In the genomic region with DNA sequence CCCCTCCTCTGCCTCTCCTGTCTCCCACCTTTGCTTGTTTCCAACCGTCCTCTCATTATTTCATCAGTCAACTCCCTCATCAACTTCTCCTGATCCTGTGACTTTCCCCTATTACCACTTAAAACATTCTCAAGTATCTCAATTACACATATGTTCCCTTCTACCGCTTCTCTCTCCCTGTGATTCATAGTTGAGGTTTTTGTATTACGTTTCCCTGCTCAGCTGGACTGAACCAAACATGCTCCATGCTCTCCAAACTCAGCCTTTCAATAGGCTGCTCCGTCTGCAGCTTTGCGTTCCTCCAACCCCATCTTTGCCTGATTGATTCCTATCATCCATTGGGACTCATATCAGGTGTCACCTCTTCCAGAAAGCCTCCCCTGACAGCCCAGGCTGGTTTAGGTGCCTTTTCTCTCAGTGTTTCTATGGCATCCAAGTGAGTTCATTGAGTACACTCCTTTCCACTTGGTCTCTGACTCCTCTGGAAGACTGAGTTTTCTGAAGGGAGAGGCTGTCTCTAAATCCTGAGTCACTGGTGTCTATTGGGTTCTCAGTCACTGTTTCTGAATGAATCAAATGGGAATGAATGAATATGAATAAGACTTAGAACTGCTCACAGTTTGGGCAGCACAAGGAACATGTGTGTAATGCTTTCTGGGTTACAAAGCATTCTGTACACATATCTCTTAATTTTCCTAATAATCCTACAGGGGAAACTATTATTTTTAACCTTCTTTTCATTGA, we compare ENCODE assay signal across 14 cellular contexts. TPM values are rescaled to one million over a fixed set of nuclear protein-coding genes. Genes with fewer than 3 reads are reported as not detected.
DNase-seq lines count a peak whose midpoint lies in the region; ATAC-seq, FAIRE-seq and TF ChIP-seq lines count a peak whose summit lies in the region.
"Had no signal": no experiment of that assay in that cellular context is flagged by ENCODE, and none has a peak within 500 bp of the region (broad histone marks: within the 10 kb centered on the region; RNA-seq: fewer than 3 reads in every experiment).

No MANE protein-coding gene starts in this region.

- H3K27ac Mint-ChIP-seq in astrocyte (ENCODE audit: unreplicated experiment), result no peak overlapping the region

- no peaks in the 10 kb centered on the region for H3K9me3 ChIP-seq in astrocyte (ENCODE audit: insufficient read depth, low read depth, low read length)

- peaks cover 13% of the 10 kb centered on the region for H3K4me1 Mint-ChIP-seq in astrocyte (ENCODE audit: low read depth, unreplicated experiment)

- intact Hi-C loops in Right ventricle myocardium superior (cut with DNase I) (no loop called here), cardiac septum (cut with DNase I) (no loop called here), left ventricle myocardium superior (cut with micrococcal nuclease) (no loop called here)

- H2AFZ ChIP-seq in astrocyte (ENCODE audit: low read depth, low read length), result no peak overlapping the region
- H2AFZ ChIP-seq: parathyroid adenoma had no signal

- peaks cover 3% of the 10 kb centered on the region for H4K20me1 ChIP-seq in astrocyte (ENCODE audit: insufficient read depth, low read length)

- DNase-seq in Right ventricle myocardium superior (no peak), cardiac septum (ENCODE audit: low spot score) (no peak), astrocyte (ENCODE audit: low read depth) (peak; percentile 86), left ventricle myocardium superior (no peak), NCI-H1436 (lab: John Stamatoyannopoulos, UW) (no peak), C1 segment of cervical spinal cord (lab: John Stamatoyannopoulos, UW) (no peak), GM10266 (ENCODE audit: extremely low spot score) (no peak)
- DNase-seq in effector CD4-positive, alpha-beta T cell, result no peak
- DNase-seq: activated naive CD4-positive, alpha-beta T cell treated with anti-CD3 and anti-CD28 coated beads, Interleukin-2, amount 50 U/mL, for 16 hours; NCI-H187 treated with DMSO at 0.1 percent for 48 hours; trophoblast cell had no signal

- no peaks in the 10 kb centered on the region for H3K79me2 ChIP-seq in astrocyte (ENCODE audit: insufficient read depth, low read length)
- H3K79me2 ChIP-seq: parathyroid adenoma had no signal

- ATAC-seq in Right ventricle myocardium superior (ENCODE audit: poor library complexity), result peak; percentile 15
- peak; percentile 12 for ATAC-seq in left ventricle myocardium superior

- TF ChIP-seq CTCF in astrocyte (IDR thresholded peaks at IDR 0.05; ENCODE audit: insufficient read depth, low read depth, low read length), result no peak
- TF ChIP-seq CTCF in GM10266 (IDR thresholded peaks at IDR 0.05; ENCODE audit: control insufficient read depth, insufficient read depth, low read depth, missing control alignments), result no peak

- H3K4me3 ChIP-seq in astrocyte (ENCODE audit: insufficient read depth, low read depth, low read length), result no peak overlapping the region

- H3K36me3 Mint-ChIP-seq in astrocyte (ENCODE audit: low read depth, unreplicated experiment), result no peaks in the 10 kb centered on the region

- no peaks in the 10 kb centered on the region for H3K36me3 ChIP-seq in astrocyte (ENCODE audit: insufficient read depth, low read length)

- no peaks in the 10 kb centered on the region for H3K9me3 Mint-ChIP-seq in astrocyte (ENCODE audit: unreplicated experiment)

- no peak overlapping the region for H3K4me3 Mint-ChIP-seq in astrocyte (ENCODE audit: unreplicated experiment)

- H3K4me2 ChIP-seq in astrocyte (ENCODE audit: low read length), result peak overlapping the region; percentile 21

- peaks cover 3% of the 10 kb centered on the region for H3K4me1 ChIP-seq in astrocyte (ENCODE audit: insufficient read depth, low read length)

- no peak overlapping the region for H3K27ac ChIP-seq in astrocyte (ENCODE audit: low read depth, low read length)
- H3K27ac ChIP-seq: parathyroid adenoma had no signal

- H3K9ac ChIP-seq in astrocyte (ENCODE audit: low read length), result no peak overlapping the region
- H3K9ac ChIP-seq: parathyroid adenoma had no signal

- no peaks in the 10 kb centered on the region for H3K27me3 ChIP-seq in astrocyte (ENCODE audit: insufficient read depth, low read length)

- H3K27me3 Mint-ChIP-seq in astrocyte (ENCODE audit: low read depth, unreplicated experiment), result no peaks in the 10 kb centered on the region

- no peak for FAIRE-seq in astrocyte (lab: Jason Lieb, UNC)
- FAIRE-seq: endometrium, GM12891 had no signal

RNA-seq across cellular contexts. Expression of a gene that starts 56.4 kb away (rescaled TPM):
- 64.3 TPM for total RNA-seq in Right ventricle myocardium superior
- total RNA-seq in cardiac septum, result 56.5 TPM
- 21.5 and 24.0 TPM in 2 replicates for total RNA-seq in astrocyte
- total RNA-seq in left ventricle myocardium superior, result 75.1 TPM
